ENCODE assay signal across 8 cellular contexts in the genomic region with DNA sequence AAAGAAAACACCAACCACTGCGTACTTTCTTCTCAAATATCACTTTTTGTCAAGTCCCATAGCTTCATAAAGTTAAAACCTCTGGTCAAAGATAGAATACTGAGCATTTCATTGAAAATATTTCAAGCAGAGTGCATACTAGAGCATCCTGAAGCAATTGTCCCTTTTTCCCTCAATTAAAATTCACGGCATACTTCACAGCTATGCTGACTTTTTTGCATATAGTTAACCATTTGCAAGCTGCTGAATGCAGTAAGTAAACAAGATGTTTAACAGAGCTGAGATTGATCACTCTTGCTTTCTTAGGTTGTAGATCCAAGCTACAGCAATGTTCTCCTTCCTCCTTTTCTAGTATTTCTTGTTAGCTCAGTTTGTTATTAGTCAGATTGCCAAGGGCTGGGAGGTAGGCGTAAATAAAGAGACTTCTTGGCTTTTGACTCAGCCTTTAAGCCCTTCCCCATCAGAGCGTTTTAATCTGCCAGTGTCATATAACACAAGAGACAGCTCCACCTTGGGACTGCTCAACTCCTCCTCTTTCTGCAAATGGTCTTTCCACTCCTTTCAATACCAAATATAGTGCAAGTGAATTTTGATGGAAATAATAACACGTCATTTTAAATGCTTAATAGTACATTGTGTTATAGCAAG. TPM values are rescaled to one million over a fixed set of nuclear protein-coding genes. Genes with fewer than 3 reads are reported as not detected.
DNase-seq lines count a peak whose midpoint lies in the region; ATAC-seq and TF ChIP-seq lines count a peak whose summit lies in the region.

A gene with protein sequence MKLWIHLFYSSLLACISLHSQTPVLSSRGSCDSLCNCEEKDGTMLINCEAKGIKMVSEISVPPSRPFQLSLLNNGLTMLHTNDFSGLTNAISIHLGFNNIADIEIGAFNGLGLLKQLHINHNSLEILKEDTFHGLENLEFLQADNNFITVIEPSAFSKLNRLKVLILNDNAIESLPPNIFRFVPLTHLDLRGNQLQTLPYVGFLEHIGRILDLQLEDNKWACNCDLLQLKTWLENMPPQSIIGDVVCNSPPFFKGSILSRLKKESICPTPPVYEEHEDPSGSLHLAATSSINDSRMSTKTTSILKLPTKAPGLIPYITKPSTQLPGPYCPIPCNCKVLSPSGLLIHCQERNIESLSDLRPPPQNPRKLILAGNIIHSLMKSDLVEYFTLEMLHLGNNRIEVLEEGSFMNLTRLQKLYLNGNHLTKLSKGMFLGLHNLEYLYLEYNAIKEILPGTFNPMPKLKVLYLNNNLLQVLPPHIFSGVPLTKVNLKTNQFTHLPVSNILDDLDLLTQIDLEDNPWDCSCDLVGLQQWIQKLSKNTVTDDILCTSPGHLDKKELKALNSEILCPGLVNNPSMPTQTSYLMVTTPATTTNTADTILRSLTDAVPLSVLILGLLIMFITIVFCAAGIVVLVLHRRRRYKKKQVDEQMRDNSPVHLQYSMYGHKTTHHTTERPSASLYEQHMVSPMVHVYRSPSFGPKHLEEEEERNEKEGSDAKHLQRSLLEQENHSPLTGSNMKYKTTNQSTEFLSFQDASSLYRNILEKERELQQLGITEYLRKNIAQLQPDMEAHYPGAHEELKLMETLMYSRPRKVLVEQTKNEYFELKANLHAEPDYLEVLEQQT (minus strand): TSS at position 421 of the 648 bp plus-strand sequence. CDS start 2,911 bp downstream, outside the sequence.

- H3K27ac ChIP-seq in cardiac muscle cell (no peak within 1 kb of the TSS), heart left ventricle (no peak within 1 kb of the TSS), SJCRH30 (no peak within 1 kb of the TSS), urinary bladder (ENCODE audit: low read depth) (no peak within 1 kb of the TSS)

- no peaks in the 10 kb centered on the region for H3K4me1 ChIP-seq in cardiac muscle cell (ENCODE audit: low read depth)
- no peaks in the 10 kb centered on the region for H3K4me1 ChIP-seq in heart left ventricle
- peaks cover 4% of the 10 kb centered on the region for H3K4me1 ChIP-seq in SJCRH30
- H3K4me1 ChIP-seq in urinary bladder (ENCODE audit: insufficient read depth), result no peaks in the 10 kb centered on the region

- TF ChIP-seq POLR2A in heart left ventricle (IDR thresholded peaks at IDR 0.05), result no peak

- ATAC-seq in heart left ventricle (no peak), HG02642 (IDR thresholded peaks at IDR 0.05; ENCODE audit: poor library complexity, unreplicated experiment) (no peak), HG03280 (IDR thresholded peaks at IDR 0.05; ENCODE audit: unreplicated experiment) (no peak)

- intact Hi-C loops in heart left ventricle (cut with DNase I), result no loop called here

- DNase-seq in cardiac muscle cell (ENCODE audit: low read depth in 1 of 2, low spot score in 1 of 2), result peak; percentile 44 to 66
- DNase-seq in heart left ventricle, result no peak
- DNase-seq in SJCRH30, result peak; percentile 2 to 42
- DNase-seq in glomerular visceral epithelial cell (ENCODE audit: extremely low spot score), result peak; percentile 36
- DNase-seq in stimulated activated CD4-positive, alpha-beta T cell treated with anti-CD3 and anti-CD28 coated beads, Interleukin-4, amount 100 ng/mL, for 24 hours, result no peak

- H3K4me3 ChIP-seq in cardiac muscle cell (no peak within 1 kb of the TSS), heart left ventricle (peak within 1 kb of the TSS in 3 of 12 donors; percentile 3 to 37 (median 5)), SJCRH30 (no peak within 1 kb of the TSS), urinary bladder (ENCODE audit: low read depth, low read length) (peak within 1 kb of the TSS; percentile 77)

- H3K9me3 ChIP-seq in cardiac muscle cell (ENCODE audit: low read depth) (no peaks in the 10 kb centered on the region), heart left ventricle (no peaks in the 10 kb centered on the region), SJCRH30 (replicated peaks) (no peaks in the 10 kb centered on the region)

- H3K27me3 ChIP-seq in cardiac muscle cell (no peaks in the 10 kb centered on the region), heart left ventricle (no peaks in the 10 kb centered on the region), SJCRH30 (no peaks in the 10 kb centered on the region)

- 23 to 31% (median 27%) methylated on average over 5 of the region's 5 CpGs for WGBS in heart left ventricle, 4 donors
- 13% methylated on average over 5 of the region's 5 CpGs for WGBS in urinary bladder

- TF ChIP-seq CTCF in cardiac muscle cell (IDR thresholded peaks at IDR 0.05; ENCODE audit: low read depth, low read length), result no peak
- no peak for TF ChIP-seq CTCF in heart left ventricle (IDR thresholded peaks at IDR 0.05)

- H3K36me3 ChIP-seq in cardiac muscle cell (no peaks in the 10 kb centered on the region), heart left ventricle (no peaks in the 10 kb centered on the region), SJCRH30 (no peaks in the 10 kb centered on the region), urinary bladder (ENCODE audit: insufficient read depth) (no peaks in the 10 kb centered on the region)

RNA-seq across cellular contexts. Expression of the gene that starts here (rescaled TPM):
- total RNA-seq in cardiac muscle cell (not detected in 2 replicates), heart left ventricle (1 to 10 TPM in 1 of 9 donors, under 1 TPM in 8; 0.07 to 1.1 (median 0.63) TPM), urinary bladder (75.8 TPM)
- polyA plus RNA-seq in cardiac muscle cell (0.07 TPM in 1 of 2 replicates, not detected in the other), heart left ventricle (under 1 TPM; 0.12 to 0.30 TPM), urinary bladder (13.6 TPM)
- total RNA-seq in SJCRH30 (2014; rRNA removed; shearing (Covaris generic)), result 0.05 TPM in 1 of 2 replicates, not detected in the other

Comparison
In these comparisons a context has a peak if more than half of its experiments do, and no peak if none do; other contexts are left out.
1. RNA of the gene that starts here (total RNA-seq): 75.8 TPM in urinary bladder (single experiment); 0.07 to 1.1 TPM in heart left ventricle, not detected in cardiac muscle cell and 0.05 TPM in SJCRH30; every median in the first group is over 10 times any median in the second.
2. RNA of the gene that starts here (polyA plus RNA-seq): 13.6 TPM in urinary bladder (single experiment); 0.12 to 0.30 TPM in heart left ventricle and 0.07 TPM in cardiac muscle cell; every median in the first group is over 10 times any median in the second.
3. Peak in DNase-seq in cardiac muscle cell; RNA of the gene not detected or under 1 TPM.
4. Peak in DNase-seq in SJCRH30; RNA of the gene not detected or under 1 TPM.